4 cellular contexts compared by ENCODE assay signal in genomic region chr16:2105769-2106168, GRCh38. TPM values are rescaled to one million over a fixed set of nuclear protein-coding genes. Genes with fewer than 3 reads are reported as not detected.
"Had no signal": no experiment of that assay in that cellular context is flagged by ENCODE, and none has a peak within 500 bp of the region (broad histone marks: within the 10 kb centered on the region; RNA-seq: fewer than 3 reads in every experiment).

No MANE protein-coding gene starts in this region.

RNA-seq across cellular contexts. Expression of gene RAB26, which starts 42.7 kb away (rescaled TPM):
- total RNA-seq: mononuclear cell, skeletal muscle tissue, smooth muscle cell, tibial nerve had no signal
